ENCODE assay signal across 16 cellular contexts in genomic region chr6:147136057-147136456, GRCh38.
"Had no signal": no experiment of that assay in that cellular context is flagged by ENCODE, and none has a peak within 500 bp of the region (broad histone marks: within the 10 kb centered on the region; RNA-seq: fewer than 3 reads in every experiment).

No MANE protein-coding gene starts in this region.

- H3K36me3 ChIP-seq: esophagus muscularis mucosa, heart right ventricle, ovary had no signal

- DNase-seq: effector CD8-positive, alpha-beta T cell; foreskin melanocyte; heart right ventricle; hypothalamus; islet precursor cell; natural killer cell; nucleus accumbens; ovary; right cardiac atrium; stimulated activated CD4-positive, alpha-beta T cell treated with anti-CD3 and anti-CD28 coated beads, Interleukin-2, amount 100 ng/mL, for 48 hours; stimulated activated naive CD4-positive, alpha-beta T cell treated with Interleukin-2 at 50 U/mL for 16 hours had no signal

- H3K9me3 ChIP-seq: esophagus muscularis mucosa, heart right ventricle, ovary had no signal

- H3K4me2 ChIP-seq: smooth muscle cell had no signal

- ATAC-seq: left lobe of liver, natural killer cell, right cardiac atrium had no signal

- H3K4me3 Mint-ChIP-seq: natural killer cell, neural crest cell had no signal

- H3K27ac Mint-ChIP-seq: natural killer cell had no signal

- H3K4me1 Mint-ChIP-seq: natural killer cell had no signal

- H3K4me3 ChIP-seq: coronary artery, esophagus muscularis mucosa, heart right ventricle, ovary, smooth muscle cell had no signal

- H3K36me3 Mint-ChIP-seq: natural killer cell had no signal

- H3K27ac ChIP-seq: coronary artery, esophagus muscularis mucosa, heart right ventricle, ovary had no signal

- H3K9me3 Mint-ChIP-seq: natural killer cell, neural crest cell had no signal

- H3K27me3 ChIP-seq: esophagus muscularis mucosa, heart right ventricle, ovary had no signal
